ENCODE assay signal across 15 cellular contexts in genomic region chr11:108672113-108672512, GRCh38. TPM values are rescaled to one million over a fixed set of nuclear protein-coding genes. Genes with fewer than 3 reads are reported as not detected.
DNase-seq lines count a peak whose midpoint lies in the region; ATAC-seq and TF ChIP-seq lines count a peak whose summit lies in the region.
"Had no signal": no experiment of that assay in that cellular context is flagged by ENCODE, and none has a peak within 500 bp of the region (broad histone marks: within the 10 kb centered on the region; RNA-seq: fewer than 3 reads in every experiment).

No MANE protein-coding gene starts in this region.

- H3K4me1 Mint-ChIP-seq in endothelial cell (ENCODE audit: unreplicated experiment): no peaks in the 10 kb centered on the region
- H3K4me1 Mint-ChIP-seq in naive thymus-derived CD4-positive, alpha-beta T cell: peaks cover 17 to 58% (median 51%) of the 10 kb centered on the region in 7 donors

- H3K4me2 ChIP-seq in Karpas-422 (ENCODE audit: low read depth, low read length, poor library complexity, severe bottlenecking): peak overlapping the region; percentile 1

- no peak overlapping the region for H3K4me3 Mint-ChIP-seq in endothelial cell (ENCODE audit: unreplicated experiment)
- no peak overlapping the region for H3K4me3 Mint-ChIP-seq in naive thymus-derived CD4-positive, alpha-beta T cell
- H3K4me3 Mint-ChIP-seq: activated naive CD8-positive, alpha-beta T cell treated with anti-CD3 and anti-CD28 coated beads, Interleukin-2, amount 10 ng/mL, durations not matched to agents 7 days and 5 days had no signal

- no peaks in the 10 kb centered on the region for H3K27me3 ChIP-seq in Karpas-422 (ENCODE audit: low read length)
- no peaks in the 10 kb centered on the region for H3K27me3 ChIP-seq in naive thymus-derived CD4-positive, alpha-beta T cell (ENCODE audit: control insufficient read depth in 2 of 2, insufficient read depth in 2 of 2, low read length in 2 of 2)
- H3K27me3 ChIP-seq: Peyer's patch had no signal

- peaks cover 28% of the 10 kb centered on the region for H3K4me1 ChIP-seq in Karpas-422 (ENCODE audit: low read length)
- peaks cover 2 to 4% of the 10 kb centered on the region in 2 donors for H3K4me1 ChIP-seq in naive thymus-derived CD4-positive, alpha-beta T cell (ENCODE audit: control insufficient read depth in 2 of 2, insufficient read depth in 2 of 2, low read length in 2 of 2)

- intact Hi-C loops in naive thymus-derived CD4-positive, alpha-beta T cell (cut with micrococcal nuclease): no loop called here

- CTCF ChIA-PET in naive thymus-derived CD4-positive, alpha-beta T cell (lab: Charles Lee): no interaction called here

- H4K20me1 ChIP-seq in Karpas-422 (ENCODE audit: insufficient read depth, low read depth, low read length): peaks cover 21% of the 10 kb centered on the region; the same call in 1 of the 2 replicates

- H3K9me2 ChIP-seq in Karpas-422 (replicated peaks; ENCODE audit: insufficient read depth, low read length): no peaks in the 10 kb centered on the region

- H3K27ac Mint-ChIP-seq in endothelial cell (ENCODE audit: unreplicated experiment): no peak overlapping the region
- peak overlapping the region in 1 of 9 donors; percentile 2 for H3K27ac Mint-ChIP-seq in naive thymus-derived CD4-positive, alpha-beta T cell
- H3K27ac Mint-ChIP-seq: activated naive CD8-positive, alpha-beta T cell treated with anti-CD3 and anti-CD28 coated beads, Interleukin-2, amount 10 ng/mL, durations not matched to agents 7 days and 5 days had no signal

- peaks cover 12% of the 10 kb centered on the region for H3K36me3 Mint-ChIP-seq in endothelial cell (ENCODE audit: low read depth, unreplicated experiment)
- peaks cover 9 to 38% (median 23%) of the 10 kb centered on the region in 5 donors for H3K36me3 Mint-ChIP-seq in naive thymus-derived CD4-positive, alpha-beta T cell

- H3K36me3 ChIP-seq in Karpas-422 (ENCODE audit: insufficient read depth, low read length): peaks cover 56% of the 10 kb centered on the region
- H3K36me3 ChIP-seq in naive thymus-derived CD4-positive, alpha-beta T cell (ENCODE audit: control insufficient read depth in 2 of 3, insufficient read depth in 3 of 3, low read length in 3 of 3): peaks cover 0 to 24% (median 7%) of the 10 kb centered on the region in 3 experiments

- POLR2A ChIA-PET in naive thymus-derived CD4-positive, alpha-beta T cell (lab: Charles Lee): no interaction called here

- no peak overlapping the region for H3K9ac ChIP-seq in Karpas-422 (ENCODE audit: low read length)

- H2AFZ ChIP-seq in Karpas-422 (ENCODE audit: low read length): no peak overlapping the region

- no peak for TF ChIP-seq CTCF in endothelial cell (IDR thresholded peaks at IDR 0.05; ENCODE audit: unreplicated experiment)

- no peaks in the 10 kb centered on the region for H3K9me3 ChIP-seq in Karpas-422 (ENCODE audit: low read length)
- no peaks in the 10 kb centered on the region for H3K9me3 ChIP-seq in naive thymus-derived CD4-positive, alpha-beta T cell (ENCODE audit: control insufficient read depth in 2 of 3, low read length in 3 of 3)
- H3K9me3 ChIP-seq: Peyer's patch had no signal

- peaks cover 5% of the 10 kb centered on the region for H3K27me3 Mint-ChIP-seq in endothelial cell (ENCODE audit: unreplicated experiment)
- no peaks in the 10 kb centered on the region for H3K27me3 Mint-ChIP-seq in naive thymus-derived CD4-positive, alpha-beta T cell
- H3K27me3 Mint-ChIP-seq: activated naive CD8-positive, alpha-beta T cell treated with anti-CD3 and anti-CD28 coated beads, Interleukin-2, amount 10 ng/mL, durations not matched to agents 7 days and 5 days had no signal

- peak; percentile 42 for DNase-seq in AG08395 (ENCODE audit: low spot score)
- no peak for DNase-seq in Karpas-422
- peak; percentile 79 for DNase-seq in amniotic epithelial cell (ENCODE audit: low read depth)
- peak; percentile 84 for DNase-seq in iris pigment epithelial cell (ENCODE audit: low read depth)
- DNase-seq in endothelial cell (ENCODE audit: low spot score): no peak
- DNase-seq in naive thymus-derived CD4-positive, alpha-beta T cell: no peak
- DNase-seq: activated CD4-positive, alpha-beta T cell treated with anti-CD3 and anti-CD28 coated beads for 48 hours; activated naive CD8-positive, alpha-beta T cell treated with anti-CD3 and anti-CD28 coated beads, Interleukin-2, amount 10 ng/mL, durations not matched to agents 7 days and 5 days; mammary epithelial cell; MV-4-11; Peyer's patch had no signal

- no peaks in the 10 kb centered on the region for H3K9me3 Mint-ChIP-seq in endothelial cell (ENCODE audit: unreplicated experiment)
- H3K9me3 Mint-ChIP-seq in naive thymus-derived CD4-positive, alpha-beta T cell: no peaks in the 10 kb centered on the region
- H3K9me3 Mint-ChIP-seq: activated naive CD8-positive, alpha-beta T cell treated with anti-CD3 and anti-CD28 coated beads, Interleukin-2, amount 10 ng/mL, durations not matched to agents 7 days and 5 days had no signal

- no peak overlapping the region for H3K27ac ChIP-seq in Karpas-422 (ENCODE audit: low read length)
- no peak overlapping the region for H3K27ac ChIP-seq in naive thymus-derived CD4-positive, alpha-beta T cell (ENCODE audit: low read depth, low read length)
- H3K27ac ChIP-seq: epithelial cell of prostate, Peyer's patch had no signal

- peaks cover 89% of the 10 kb centered on the region for H3K79me2 ChIP-seq in Karpas-422 (ENCODE audit: low read length)

- ATAC-seq in GM18511 (IDR thresholded peaks at IDR 0.05; ENCODE audit: unreplicated experiment) (no peak), GM19023 (IDR thresholded peaks at IDR 0.05; ENCODE audit: unreplicated experiment) (no peak)
- no peak for ATAC-seq in naive thymus-derived CD4-positive, alpha-beta T cell
- ATAC-seq: GM12878 had no signal

- no peak overlapping the region for H3K4me3 ChIP-seq in Karpas-422 (ENCODE audit: low read length)
- no peak overlapping the region for H3K4me3 ChIP-seq in naive thymus-derived CD4-positive, alpha-beta T cell (ENCODE audit: low read length)
- H3K4me3 ChIP-seq: GM12878, Peyer's patch had no signal

RNA-seq across cellular contexts. Expression of gene DDX10, which starts 7.2 kb away (rescaled TPM):
- total RNA-seq in Karpas-422 (2014; rRNA removed; shearing (Covaris generic); ENCODE audit: low replicate concordance): 103 and 121 TPM in 2 replicates
- 20.9 TPM for total RNA-seq in endothelial cell (ENCODE audit: unreplicated experiment)
- total RNA-seq in naive thymus-derived CD4-positive, alpha-beta T cell: 10 to 100 TPM; 16.7 to 34.6 (median 22.8) TPM
- 10 to 100 TPM; 14.8 to 16.7 TPM for polyA plus RNA-seq in naive thymus-derived CD4-positive, alpha-beta T cell

Comparison
In these comparisons a context has a peak if more than half of its experiments do, and no peak if none do; other contexts are left out.
1. DNase-seq: peak in AG08395 (single experiment), amniotic epithelial cell (single experiment) and iris pigment epithelial cell (single experiment); none in Karpas-422 (single experiment), endothelial cell (single experiment) and naive thymus-derived CD4-positive, alpha-beta T cell (0 of 9).